In genomic region chrX:14489437-14489836, GRCh38 we compare ENCODE assay signal across 28 cellular contexts. TPM values are rescaled to one million over a fixed set of nuclear protein-coding genes. Genes with fewer than 3 reads are reported as not detected.
DNase-seq lines count a peak whose midpoint lies in the region; ATAC-seq and TF ChIP-seq lines count a peak whose summit lies in the region.
"Had no signal": no experiment of that assay in that cellular context is flagged by ENCODE, and none has a peak within 500 bp of the region (broad histone marks: within the 10 kb centered on the region; RNA-seq: fewer than 3 reads in every experiment).

No MANE protein-coding gene starts in this region.

- H3K27ac ChIP-seq in BLaER1, result no peak overlapping the region

- no peak for TF ChIP-seq CTCF in kidney epithelial cell (IDR thresholded peaks at IDR 0.05; ENCODE audit: insufficient read depth, low read length, poor library complexity, severe bottlenecking)

- H3K9ac ChIP-seq in BLaER1, result no peak overlapping the region

- in situ Hi-C loops in KBM-7 (cut with MboI; ENCODE audit: low pct_unique_long_range_greater_than_20kb, low sequenced_read_pairs), result no loop called here

- peak; percentile 25 for DNase-seq in kidney epithelial cell (ENCODE audit: low read depth)
- DNase-seq in KBM-7, result no peak
- no peak for DNase-seq in activated CD8-positive, alpha-beta memory T cell treated with anti-CD3 and anti-CD28 coated beads, Interleukin-2, amount 10 ng/mL, durations not matched to agents 7 days and 5 days
- no peak for DNase-seq in SIG-M5 treated with dmso at 0.1 percent for 504 hours (lab: John Stamatoyannopoulos, UW; ENCODE audit: unreplicated experiment)
- DNase-seq in medulla oblongata (ENCODE audit: extremely low spot score), result no peak
- DNase-seq: CD4-positive, alpha-beta T cell; Karpas-422; NCI-H1092; NCI-H1417 treated with DMSO at 0.1 percent for 48 hours; NCI-H1694 treated with DMSO at 0.1 percent for 48 hours; NCI-H2081; NCI-H524; NCI-H748 treated with DMSO at 0.1 percent for 48 hours; NK-92 treated with Interleukin-12 subunit alpha and Interleukin-12 subunit beta, amount 100 ng/mL, for 24 hours; PC-3; Right ventricle myocardium superior; RPMI8226; SW 1271 had no signal

- H3K4me1 ChIP-seq in BLaER1, result peaks cover 11% of the 10 kb centered on the region
- H3K4me1 ChIP-seq: HAP-1 had no signal

- CTCF ChIA-PET in activated CD8-positive, alpha-beta memory T cell treated with anti-CD3 and anti-CD28 coated beads, Interleukin-2, amount 10 ng/mL, durations not matched to agents 7 days and 5 days (lab: Charles Lee), result no interaction called here

- no peaks in the 10 kb centered on the region for H3K9me3 Mint-ChIP-seq in activated CD8-positive, alpha-beta memory T cell treated with anti-CD3 and anti-CD28 coated beads, Interleukin-2, amount 10 ng/mL, durations not matched to agents 7 days and 5 days (ENCODE audit: low read depth)
- H3K9me3 Mint-ChIP-seq: CD4-positive, alpha-beta T cell; GM23338; HFFc6; IgD-negative memory B cell; T-helper 1 cell treated with Interleukin-12 subunit alpha and Interleukin-12 subunit beta and Interleukin-4 antibody, amounts not matched to agents 30 μg/mL and 1 μg/mL, for 36 hours had no signal

- H4K20me1 ChIP-seq in BLaER1, result peaks cover 9% of the 10 kb centered on the region; the same call in 1 of the 2 replicates

- no peaks in the 10 kb centered on the region for H3K4me1 Mint-ChIP-seq in activated CD8-positive, alpha-beta memory T cell treated with anti-CD3 and anti-CD28 coated beads, Interleukin-2, amount 10 ng/mL, durations not matched to agents 7 days and 5 days
- H3K4me1 Mint-ChIP-seq: GM23338, IgD-negative memory B cell had no signal

- H3K9me3 ChIP-seq in BLaER1, result no peaks in the 10 kb centered on the region
- H3K9me3 ChIP-seq: HAP-1 had no signal

- peak; percentile 64 for ATAC-seq in GM18861 (IDR thresholded peaks at IDR 0.05; ENCODE audit: unreplicated experiment)
- no peak for ATAC-seq in activated CD8-positive, alpha-beta memory T cell treated with anti-CD3 and anti-CD28 coated beads, Interleukin-2, amount 10 ng/mL, durations not matched to agents 7 days and 5 days
- ATAC-seq: GM12878, GM23338, PC-3 had no signal

- H3K4me2 ChIP-seq in BLaER1, result peak overlapping the region; percentile 50
- H3K4me2 ChIP-seq: GM23338 had no signal

- no peaks in the 10 kb centered on the region for H3K36me3 Mint-ChIP-seq in activated CD8-positive, alpha-beta memory T cell treated with anti-CD3 and anti-CD28 coated beads, Interleukin-2, amount 10 ng/mL, durations not matched to agents 7 days and 5 days

- no peak overlapping the region for H3K4me3 Mint-ChIP-seq in activated CD8-positive, alpha-beta memory T cell treated with anti-CD3 and anti-CD28 coated beads, Interleukin-2, amount 10 ng/mL, durations not matched to agents 7 days and 5 days
- H3K4me3 Mint-ChIP-seq: CD4-positive, alpha-beta T cell; GM23338; HFFc6; T-helper 1 cell treated with Interleukin-12 subunit alpha and Interleukin-12 subunit beta and Interleukin-4 antibody, amounts not matched to agents 30 μg/mL and 1 μg/mL, for 36 hours had no signal

- no peaks in the 10 kb centered on the region for H3K27me3 Mint-ChIP-seq in activated CD8-positive, alpha-beta memory T cell treated with anti-CD3 and anti-CD28 coated beads, Interleukin-2, amount 10 ng/mL, durations not matched to agents 7 days and 5 days
- H3K27me3 Mint-ChIP-seq: CD4-positive, alpha-beta T cell had no signal

- no peak overlapping the region for H3K27ac Mint-ChIP-seq in activated CD8-positive, alpha-beta memory T cell treated with anti-CD3 and anti-CD28 coated beads, Interleukin-2, amount 10 ng/mL, durations not matched to agents 7 days and 5 days
- H3K27ac Mint-ChIP-seq: CD4-positive, alpha-beta T cell; GM23338; HFFc6; IgD-negative memory B cell; T-helper 1 cell treated with Interleukin-12 subunit alpha and Interleukin-12 subunit beta and Interleukin-4 antibody, amounts not matched to agents 30 μg/mL and 1 μg/mL, for 36 hours had no signal

- TF ChIP-seq EP300 in Ishikawa (IDR thresholded peaks at IDR 0.05; ENCODE audit: borderline replicate concordance), result no peak

- no peaks in the 10 kb centered on the region for H3K36me3 ChIP-seq in BLaER1
- H3K36me3 ChIP-seq in kidney epithelial cell (ENCODE audit: control insufficient read depth, insufficient read depth, low read length), result no peaks in the 10 kb centered on the region
- H3K36me3 ChIP-seq: HAP-1 had no signal

- no peak for TF ChIP-seq RAD21 in Ishikawa (IDR thresholded peaks at IDR 0.05; ENCODE audit: low read depth)

- peaks cover 64% of the 10 kb centered on the region for H3K27me3 ChIP-seq in BLaER1
- no peaks in the 10 kb centered on the region for H3K27me3 ChIP-seq in kidney epithelial cell (ENCODE audit: control insufficient read depth, insufficient read depth, low read length)

- H3K4me3 ChIP-seq in BLaER1, result no peak overlapping the region
- no peak overlapping the region for H3K4me3 ChIP-seq in kidney epithelial cell (ENCODE audit: low read depth, low read length)
- H3K4me3 ChIP-seq: GM12878, GM23338, HAP-1 had no signal

TF ChIP-seq in Ishikawa, 13 proteins besides CTCF, POLR2A, EP300 and RAD21:
- TF ChIP-seq REST (IDR thresholded peaks at IDR 0.05; ENCODE audit: low read depth) (peak; percentile 51; the same call in 1 of the 2 replicates), NFIC (IDR thresholded peaks at IDR 0.05) (0 out of 2 replicates have a peak, but pooled peaks have one; percentile 11), USF1 (IDR thresholded peaks at IDR 0.05) (no peak)

RNA-seq across cellular contexts. Expression of gene GLRA2, which starts 39.9 kb away (rescaled TPM):
- total RNA-seq in kidney epithelial cell, result not detected in 2 replicates
- not detected for total RNA-seq in activated CD8-positive, alpha-beta memory T cell treated with anti-CD3 and anti-CD28 coated beads, Interleukin-2, amount 10 ng/mL, durations not matched to agents 7 days and 5 days
- total RNA-seq: A172; CD4-positive, alpha-beta T cell; GM12878; GM23338; HFFc6; PC-3; Right ventricle myocardium superior had no signal
